In the genomic region with DNA sequence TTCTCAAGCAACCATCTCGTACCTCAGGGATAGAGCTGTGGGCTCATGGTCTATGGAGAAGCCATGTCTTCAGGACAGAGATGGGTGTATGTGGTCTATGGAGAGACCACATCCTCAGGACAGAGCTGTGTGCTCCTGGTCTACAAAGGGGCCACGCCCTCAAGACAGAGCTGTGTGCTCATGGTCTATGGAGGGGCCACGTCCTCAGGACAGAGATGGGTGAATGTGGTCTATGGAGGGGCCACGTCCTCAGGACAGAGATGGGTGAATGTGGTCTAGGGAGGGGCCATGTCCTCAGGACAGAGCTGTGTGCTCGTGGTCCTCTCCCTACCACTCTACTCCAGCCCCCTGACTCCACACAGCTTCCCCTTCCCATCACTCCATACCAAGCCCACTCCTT, we compare ENCODE assay signal across 18 cellular contexts.
A peak's percentile ranks its signal among the peaks of the same experiment; 100 is the strongest.
DNase-seq lines count a peak whose midpoint lies in the region; ATAC-seq and TF ChIP-seq lines count a peak whose summit lies in the region.
"Had no signal": no experiment of that assay in that cellular context is flagged by ENCODE, and none has a peak within 500 bp of the region (broad histone marks: within the 10 kb centered on the region; RNA-seq: fewer than 3 reads in every experiment).

No MANE protein-coding gene starts in this region.

- TF ChIP-seq POLR2A in upper lobe of left lung (IDR thresholded peaks at IDR 0.05) (no peak), erythroblast (IDR thresholded peaks at IDR 0.05; ENCODE audit: low read length) (no peak)

- intact Hi-C loops in mucosa of descending colon (cut with DNase I, micrococcal nuclease) = no loop called here

- H3K9ac ChIP-seq in BLaER1 treated with 17β-estradiol and CSF1 and Interleukin-3, amounts not matched to agents 10 nM and 100 nM = no peak overlapping the region

- no peaks in the 10 kb centered on the region for H3K36me3 Mint-ChIP-seq in WTC11
- H3K36me3 Mint-ChIP-seq: CD4-positive, alpha-beta memory T cell had no signal

- peak overlapping the region in 2 of 11 experiments; percentile 18 to 25; a peak in 1 of 22 replicates for H3K27ac ChIP-seq in BLaER1 treated with 17β-estradiol and CSF1 and Interleukin-3, amounts not matched to agents 10 nM and 100 nM
- H3K27ac ChIP-seq in upper lobe of left lung = no peak overlapping the region
- H3K27ac ChIP-seq: SJCRH30 had no signal

- no peak for TF ChIP-seq EP300 in upper lobe of left lung (IDR thresholded peaks at IDR 0.05)

- H3K4me2 ChIP-seq in BLaER1 treated with 17β-estradiol and CSF1 and Interleukin-3, amounts not matched to agents 10 nM and 100 nM = peak overlapping the region; percentile 33 to 82 (median 64)

- no peaks in the 10 kb centered on the region; the same call in 1 of the 2 replicates for H3K4me1 Mint-ChIP-seq in WTC11

- TF ChIP-seq CTCF in WTC11 (IDR thresholded peaks at IDR 0.05) (no peak), mucosa of descending colon (IDR thresholded peaks at IDR 0.05) (no peak), upper lobe of left lung (IDR thresholded peaks at IDR 0.05) (no peak)

- H3K36me3 ChIP-seq in BLaER1 treated with 17β-estradiol and CSF1 and Interleukin-3, amounts not matched to agents 10 nM and 100 nM = no peaks in the 10 kb centered on the region
- H3K36me3 ChIP-seq in mucosa of descending colon (ENCODE audit: low read depth) = no peaks in the 10 kb centered on the region
- no peaks in the 10 kb centered on the region for H3K36me3 ChIP-seq in upper lobe of left lung
- H3K36me3 ChIP-seq: SJCRH30 had no signal

- peaks cover 9 to 60% (median 40%) of the 10 kb centered on the region in 10 experiments; a peak in 19 of 20 replicates for H3K4me1 ChIP-seq in BLaER1 treated with 17β-estradiol and CSF1 and Interleukin-3, amounts not matched to agents 10 nM and 100 nM
- no peaks in the 10 kb centered on the region for H3K4me1 ChIP-seq in mucosa of descending colon (ENCODE audit: low read depth)
- H3K4me1 ChIP-seq in upper lobe of left lung = no peaks in the 10 kb centered on the region
- H3K4me1 ChIP-seq: SJCRH30 had no signal

- no peak overlapping the region for H3K4me3 Mint-ChIP-seq in WTC11
- H3K4me3 Mint-ChIP-seq: CD4-positive, alpha-beta memory T cell had no signal

- POLR2A ChIA-PET in WTC11 (lab: Charles Lee) = no interaction called here

- DNase-seq in WTC11 (ENCODE audit: low spot score) (peak; percentile 2), mucosa of descending colon (peak in 1 of 3 donors; percentile 8), upper lobe of left lung (no peak), erythroblast (lab: John Stamatoyannopoulos, UW) (no peak)
- no peak for DNase-seq in activated naive CD4-positive, alpha-beta T cell treated with Interleukin-2 at 50 U/mL for 16 hours
- DNase-seq: C1 segment of cervical spinal cord; CD4-positive, alpha-beta memory T cell; COR-L47; KBM-7; NCI-H2029 treated with DMSO at 0.1 percent for 48 hours; NCI-H446 treated with DMSO at 0.1 percent for 48 hours; NCI-H526; NCI-H82; NK-92 treated with Interleukin-12 subunit alpha and Interleukin-12 subunit beta, amount 100 ng/mL, for 24 hours; PC-3; SJCRH30 had no signal

- H3K9me3 Mint-ChIP-seq in WTC11 = no peaks in the 10 kb centered on the region

- no peak overlapping the region for H3K27ac Mint-ChIP-seq in WTC11

- no peaks in the 10 kb centered on the region for H4K20me1 ChIP-seq in BLaER1 treated with 17β-estradiol and CSF1 and Interleukin-3, amounts not matched to agents 10 nM and 100 nM

- no peaks in the 10 kb centered on the region for H3K9me3 ChIP-seq in BLaER1 treated with 17β-estradiol and CSF1 and Interleukin-3, amounts not matched to agents 10 nM and 100 nM (replicated peaks in 1 of 11)
- no peaks in the 10 kb centered on the region for H3K9me3 ChIP-seq in mucosa of descending colon
- H3K9me3 ChIP-seq in upper lobe of left lung = no peaks in the 10 kb centered on the region
- H3K9me3 ChIP-seq: SJCRH30 had no signal

- ATAC-seq in WTC11 (no peak), mucosa of descending colon (peak; percentile 9), upper lobe of left lung (ENCODE audit: low FRiP score in 2 of 2) (peak; percentile 20 to 28), HG03045 (IDR thresholded peaks at IDR 0.05; ENCODE audit: unreplicated experiment) (no peak)
- ATAC-seq: PC-3 had no signal

- H3K27me3 Mint-ChIP-seq in WTC11 (ENCODE audit: low read depth) = no peaks in the 10 kb centered on the region; the same call in 1 of the 2 replicates

- CTCF ChIA-PET in WTC11 (lab: Charles Lee) = interaction anchor here (1.6 kb wide), 1 partner anchor 195 kb away, joined by 5 read pairs; no protein-coding TSS in a partner anchor

- H3K27me3 ChIP-seq in BLaER1 treated with 17β-estradiol and CSF1 and Interleukin-3, amounts not matched to agents 10 nM and 100 nM = no peaks in the 10 kb centered on the region
- no peaks in the 10 kb centered on the region for H3K27me3 ChIP-seq in upper lobe of left lung
- H3K27me3 ChIP-seq: SJCRH30 had no signal

- WGBS in upper lobe of left lung, 2 donors = 69% methylated on average over 4 to 5 of the region's 5 CpGs

- H3K4me3 ChIP-seq in BLaER1 treated with 17β-estradiol and CSF1 and Interleukin-3, amounts not matched to agents 10 nM and 100 nM = no peak overlapping the region
- H3K4me3 ChIP-seq in mucosa of descending colon = no peak overlapping the region
- no peak overlapping the region for H3K4me3 ChIP-seq in upper lobe of left lung
- H3K4me3 ChIP-seq: SJCRH30 had no signal

TF ChIP-seq in WTC11, 78 proteins besides CTCF, POLR2A, EP300 and RAD21 (continues in another document):
- TF ChIP-seq, protein P1, sequence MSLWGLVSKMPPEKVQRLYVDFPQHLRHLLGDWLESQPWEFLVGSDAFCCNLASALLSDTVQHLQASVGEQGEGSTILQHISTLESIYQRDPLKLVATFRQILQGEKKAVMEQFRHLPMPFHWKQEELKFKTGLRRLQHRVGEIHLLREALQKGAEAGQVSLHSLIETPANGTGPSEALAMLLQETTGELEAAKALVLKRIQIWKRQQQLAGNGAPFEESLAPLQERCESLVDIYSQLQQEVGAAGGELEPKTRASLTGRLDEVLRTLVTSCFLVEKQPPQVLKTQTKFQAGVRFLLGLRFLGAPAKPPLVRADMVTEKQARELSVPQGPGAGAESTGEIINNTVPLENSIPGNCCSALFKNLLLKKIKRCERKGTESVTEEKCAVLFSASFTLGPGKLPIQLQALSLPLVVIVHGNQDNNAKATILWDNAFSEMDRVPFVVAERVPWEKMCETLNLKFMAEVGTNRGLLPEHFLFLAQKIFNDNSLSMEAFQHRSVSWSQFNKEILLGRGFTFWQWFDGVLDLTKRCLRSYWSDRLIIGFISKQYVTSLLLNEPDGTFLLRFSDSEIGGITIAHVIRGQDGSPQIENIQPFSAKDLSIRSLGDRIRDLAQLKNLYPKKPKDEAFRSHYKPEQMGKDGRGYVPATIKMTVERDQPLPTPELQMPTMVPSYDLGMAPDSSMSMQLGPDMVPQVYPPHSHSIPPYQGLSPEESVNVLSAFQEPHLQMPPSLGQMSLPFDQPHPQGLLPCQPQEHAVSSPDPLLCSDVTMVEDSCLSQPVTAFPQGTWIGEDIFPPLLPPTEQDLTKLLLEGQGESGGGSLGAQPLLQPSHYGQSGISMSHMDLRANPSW (CRISPR knock-in tag; conservative IDR thresholded peaks at IDR 0.05; ENCODE audit: low read depth) = no peak
- TF ChIP-seq, protein P2, sequence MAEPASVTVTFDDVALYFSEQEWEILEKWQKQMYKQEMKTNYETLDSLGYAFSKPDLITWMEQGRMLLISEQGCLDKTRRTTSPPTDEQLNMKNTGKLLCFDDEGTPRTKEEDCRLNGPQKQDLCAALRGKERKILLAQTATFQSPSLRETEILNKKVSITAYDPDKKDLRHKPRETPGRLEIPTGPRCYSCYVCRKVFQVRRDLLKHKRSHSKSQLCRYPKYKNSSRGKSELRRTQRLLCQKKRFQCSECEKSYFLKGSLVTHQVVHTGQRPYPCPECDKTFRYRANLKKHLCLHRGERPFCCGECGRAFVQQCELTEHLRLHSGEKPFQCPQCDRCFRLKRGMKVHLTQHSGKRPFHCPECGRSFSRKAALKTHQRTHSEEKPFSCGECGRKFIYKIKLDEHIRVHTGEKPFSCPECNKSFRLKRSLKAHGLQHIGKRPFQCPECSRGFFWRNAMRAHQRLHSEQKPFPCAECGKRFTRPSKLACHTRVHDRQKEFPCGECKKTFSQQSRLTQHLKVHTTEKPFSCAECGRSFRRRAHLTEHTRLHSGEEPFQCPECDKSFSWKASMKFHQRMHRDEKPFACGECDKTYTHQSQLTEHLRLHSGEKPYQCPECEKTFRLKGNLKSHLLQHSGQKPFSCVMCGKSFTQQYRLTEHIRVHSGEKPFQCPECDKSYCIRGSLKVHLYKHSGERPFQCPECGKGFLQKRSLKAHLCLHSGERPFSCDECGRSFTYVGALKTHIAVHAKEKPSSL (CRISPR knock-in tag; conservative IDR thresholded peaks at IDR 0.05) = no peak
- TF ChIP-seq ETV6 (CRISPR knock-in tag; IDR thresholded peaks at IDR 0.05) (no peak), ZNF317 (CRISPR knock-in tag; IDR thresholded peaks at IDR 0.05; ENCODE audit: borderline replicate concordance, low read depth) (no peak), TCF7 (CRISPR knock-in tag; IDR thresholded peaks at IDR 0.05; ENCODE audit: low read depth) (no peak), PRRX2 (CRISPR knock-in tag; IDR thresholded peaks at IDR 0.05) (no peak), ZNF396 (CRISPR knock-in tag; IDR thresholded peaks at IDR 0.05; ENCODE audit: borderline replicate concordance) (no peak)
- TF ChIP-seq, protein P3, sequence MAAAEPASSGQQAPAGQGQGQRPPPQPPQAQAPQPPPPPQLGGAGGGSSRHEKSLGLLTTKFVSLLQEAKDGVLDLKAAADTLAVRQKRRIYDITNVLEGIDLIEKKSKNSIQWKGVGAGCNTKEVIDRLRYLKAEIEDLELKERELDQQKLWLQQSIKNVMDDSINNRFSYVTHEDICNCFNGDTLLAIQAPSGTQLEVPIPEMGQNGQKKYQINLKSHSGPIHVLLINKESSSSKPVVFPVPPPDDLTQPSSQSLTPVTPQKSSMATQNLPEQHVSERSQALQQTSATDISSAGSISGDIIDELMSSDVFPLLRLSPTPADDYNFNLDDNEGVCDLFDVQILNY (CRISPR knock-in tag; IDR thresholded peaks at IDR 0.05) = no peak
- TF ChIP-seq, protein P4, sequence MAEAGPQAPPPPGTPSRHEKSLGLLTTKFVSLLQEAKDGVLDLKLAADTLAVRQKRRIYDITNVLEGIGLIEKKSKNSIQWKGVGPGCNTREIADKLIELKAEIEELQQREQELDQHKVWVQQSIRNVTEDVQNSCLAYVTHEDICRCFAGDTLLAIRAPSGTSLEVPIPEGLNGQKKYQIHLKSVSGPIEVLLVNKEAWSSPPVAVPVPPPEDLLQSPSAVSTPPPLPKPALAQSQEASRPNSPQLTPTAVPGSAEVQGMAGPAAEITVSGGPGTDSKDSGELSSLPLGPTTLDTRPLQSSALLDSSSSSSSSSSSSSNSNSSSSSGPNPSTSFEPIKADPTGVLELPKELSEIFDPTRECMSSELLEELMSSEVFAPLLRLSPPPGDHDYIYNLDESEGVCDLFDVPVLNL (CRISPR knock-in tag; IDR thresholded peaks at IDR 0.05; ENCODE audit: borderline replicate concordance, low read depth) = no peak
- TF ChIP-seq, protein P5, sequence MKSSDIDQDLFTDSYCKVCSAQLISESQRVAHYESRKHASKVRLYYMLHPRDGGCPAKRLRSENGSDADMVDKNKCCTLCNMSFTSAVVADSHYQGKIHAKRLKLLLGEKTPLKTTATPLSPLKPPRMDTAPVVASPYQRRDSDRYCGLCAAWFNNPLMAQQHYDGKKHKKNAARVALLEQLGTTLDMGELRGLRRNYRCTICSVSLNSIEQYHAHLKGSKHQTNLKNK (CRISPR knock-in tag; IDR thresholded peaks at IDR 0.05) = no peak

Comparison
In these comparisons a context has a peak if more than half of its experiments do, and no peak if none do; other contexts are left out.
1. ATAC-seq: peak in mucosa of descending colon (single experiment) and upper lobe of left lung (2 of 2); none in WTC11 (single experiment) and HG03045 (single experiment).